In genomic region chr4:41480985-41481384, GRCh38 we compare ENCODE assay signal across 24 cellular contexts. TPM values are rescaled to one million over a fixed set of nuclear protein-coding genes. Genes with fewer than 3 reads are reported as not detected.
"Had no signal": no experiment of that assay in that cellular context is flagged by ENCODE, and none has a peak within 500 bp of the region (broad histone marks: within the 10 kb centered on the region; RNA-seq: fewer than 3 reads in every experiment).

No MANE protein-coding gene starts in this region.

- H3K9me3 Mint-ChIP-seq: mesothelial cell of epicardium; stimulated activated naive B cell treated with anti-CD40 and anti-IgM and Interleukin-4, amounts not matched to agents 10 μg/mL and 1 μg/mL and 100 μg/mL, for 72 hours had no signal

- H3K27me3 ChIP-seq: heart right ventricle, hepatocyte, left lung, ovary, right atrium auricular region, right lobe of liver, stomach, suprapubic skin, transverse colon, upper lobe of left lung, vagina had no signal

- H3K9me3 ChIP-seq: heart right ventricle, left lung, ovary, right atrium auricular region, right lobe of liver, stomach, suprapubic skin, transverse colon, upper lobe of left lung, vagina had no signal

- H3K36me3 Mint-ChIP-seq: mesothelial cell of epicardium; naive thymus-derived CD4-positive, alpha-beta T cell; natural killer cell treated with Interleukin-12 subunit alpha and Interleukin-12 subunit beta and Interleukin-15 and Interleukin-18, amount 100 ng/mL, for 72 hours; stimulated activated naive B cell treated with anti-CD40 and anti-IgM and Interleukin-4, amounts not matched to agents 10 μg/mL and 1 μg/mL and 100 μg/mL, for 72 hours had no signal

- ATAC-seq: heart right ventricle; left cardiac atrium; left lung; naive thymus-derived CD4-positive, alpha-beta T cell; natural killer cell treated with Interleukin-12 subunit alpha and Interleukin-12 subunit beta and Interleukin-15 and Interleukin-18, amount 100 ng/mL, for 72 hours; right lobe of liver; stimulated activated naive B cell treated with anti-CD40 and anti-IgM and Interleukin-4, amounts not matched to agents 10 μg/mL and 1 μg/mL and 100 μg/mL, for 72 hours; stimulated activated naive CD8-positive, alpha-beta T cell treated with anti-CD3 and anti-CD28 coated beads, Interleukin-15, Interleukin-2, amounts not matched to agents 100 U/mL and 50 U/mL, for 24 hours had no signal

- H3K4me1 Mint-ChIP-seq: mesothelial cell of epicardium; naive thymus-derived CD4-positive, alpha-beta T cell; stimulated activated naive B cell treated with anti-CD40 and anti-IgM and Interleukin-4, amounts not matched to agents 10 μg/mL and 1 μg/mL and 100 μg/mL, for 72 hours had no signal

- H3K27me3 Mint-ChIP-seq: natural killer cell treated with Interleukin-12 subunit alpha and Interleukin-12 subunit beta and Interleukin-15 and Interleukin-18, amount 100 ng/mL, for 72 hours had no signal

- H3K4me3 ChIP-seq: heart right ventricle, hepatocyte, left lung, lung, ovary, right atrium auricular region, right lobe of liver, smooth muscle cell, stomach, suprapubic skin, transverse colon, upper lobe of left lung, vagina had no signal

- H3K4me3 Mint-ChIP-seq: mesothelial cell of epicardium; naive thymus-derived CD4-positive, alpha-beta T cell; natural killer cell treated with Interleukin-12 subunit alpha and Interleukin-12 subunit beta and Interleukin-15 and Interleukin-18, amount 100 ng/mL, for 72 hours; stimulated activated naive B cell treated with anti-CD40 and anti-IgM and Interleukin-4, amounts not matched to agents 10 μg/mL and 1 μg/mL and 100 μg/mL, for 72 hours had no signal

- H3K4me1 ChIP-seq: left lung, right atrium auricular region, right lobe of liver, stomach, transverse colon, vagina had no signal

- H3K27ac Mint-ChIP-seq: mesothelial cell of epicardium; naive thymus-derived CD4-positive, alpha-beta T cell; natural killer cell treated with Interleukin-12 subunit alpha and Interleukin-12 subunit beta and Interleukin-15 and Interleukin-18, amount 100 ng/mL, for 72 hours; progenitor cell of endocrine pancreas; stimulated activated naive B cell treated with anti-CD40 and anti-IgM and Interleukin-4, amounts not matched to agents 10 μg/mL and 1 μg/mL and 100 μg/mL, for 72 hours had no signal

- H3K27ac ChIP-seq: heart right ventricle, hepatocyte, left lung, ovary, right atrium auricular region, right lobe of liver, stomach, suprapubic skin, transverse colon, upper lobe of left lung, vagina had no signal

- DNase-seq: heart right ventricle; kidney glomerular epithelial cell; left cardiac atrium; left lung; mesendoderm; naive thymus-derived CD4-positive, alpha-beta T cell; ovary; right lobe of liver; stimulated activated CD4-positive, alpha-beta T cell treated with anti-CD3 and anti-CD28 coated beads, Interleukin-1b, Interleukin-23, amount 100 ng/mL, for 48 hours; stimulated activated CD4-positive, alpha-beta T cell treated with anti-CD3 and anti-CD28 coated beads, Interleukin-4, amount 100 ng/mL, for 1 hour; stimulated activated naive B cell treated with anti-CD40 and anti-IgM and Interleukin-4, amounts not matched to agents 10 μg/mL and 1 μg/mL and 100 μg/mL, for 72 hours; stimulated activated naive CD8-positive, alpha-beta T cell treated with anti-CD3 and anti-CD28 coated beads, Interleukin-15, Interleukin-2, amounts not matched to agents 100 U/mL and 50 U/mL, for 24 hours; stomach; transverse colon; upper lobe of left lung had no signal

- H3K36me3 ChIP-seq: heart right ventricle, left lung, ovary, right atrium auricular region, right lobe of liver, stomach, suprapubic skin, transverse colon, upper lobe of left lung, vagina had no signal

RNA-seq across cellular contexts. Expression of gene LIMCH1, which starts 57.0 kb away (rescaled TPM):
- total RNA-seq: natural killer cell treated with Interleukin-12 subunit alpha and Interleukin-12 subunit beta and Interleukin-15 and Interleukin-18, amount 100 ng/mL, for 72 hours had no signal
